8 cellular contexts compared by ENCODE assay signal in genomic region chr19:52048604-52049493, GRCh38. TPM values are rescaled to one million over a fixed set of nuclear protein-coding genes. Genes with fewer than 3 reads are reported as not detected.
A peak's percentile ranks its signal among the peaks of the same experiment; 100 is the strongest.
DNase-seq lines count a peak whose midpoint lies in the region; ATAC-seq and TF ChIP-seq lines count a peak whose summit lies in the region.

Gene ZNF432, minus strand, starts transcription at chr19:52048838. Its CDS starts 1,970 bp downstream, at chr19:52046868.

- H3K4me1 Mint-ChIP-seq in nephron: peaks cover 6% of the 10 kb centered on the region

- H3K9me3 Mint-ChIP-seq in nephron: peaks cover 62% of the 10 kb centered on the region

- TF ChIP-seq CTCF in RWPE1 (conservative IDR thresholded peaks at IDR 0.05; ENCODE audit: low read depth) (no peak), fibroblast of the aortic adventitia (IDR thresholded peaks at IDR 0.05; ENCODE audit: insufficient read depth, low read length) (no peak), nephron (IDR thresholded peaks at IDR 0.05; ENCODE audit: unreplicated experiment in 3 of 3) (no peak)

- peak within 1 kb of the TSS; percentile 93 to 97 (median 94) for H3K4me3 Mint-ChIP-seq in nephron

- peak within 1 kb of the TSS; percentile 88 for H3K27ac ChIP-seq in KOPT-K1 (ENCODE audit: low read depth, low read length, poor library complexity, severe bottlenecking)
- peak within 1 kb of the TSS; percentile 86 for H3K27ac ChIP-seq in RWPE1

- ATAC-seq in GM21723 (IDR thresholded peaks at IDR 0.05; ENCODE audit: unreplicated experiment): peak; percentile 78
- ATAC-seq in stimulated activated naive CD8-positive, alpha-beta T cell treated with anti-CD3 and anti-CD28 coated beads, Interleukin-15, Interleukin-2, amounts not matched to agents 100 U/mL and 50 U/mL, for 24 hours: peak; percentile 89

- H3K27ac Mint-ChIP-seq in nephron: peak within 1 kb of the TSS; percentile 99

- no peaks in the 10 kb centered on the region for H3K27me3 Mint-ChIP-seq in nephron (ENCODE audit: low read depth)

- H3K4me3 ChIP-seq in fibroblast of the aortic adventitia (ENCODE audit: low read depth, low read length): peak within 1 kb of the TSS; percentile 85

- H3K36me3 Mint-ChIP-seq in nephron (ENCODE audit: low read depth): peaks cover 93% of the 10 kb centered on the region

- POLR2A ChIA-PET in RWPE1 (lab: Yijun Ruan, JAX; ENCODE audit: low non-redundant PET): no interaction called here

- H3K9me3 ChIP-seq in KOPT-K1 (ENCODE audit: insufficient read depth, low read length, poor library complexity, severe bottlenecking): peaks cover 55% of the 10 kb centered on the region

- CTCF ChIA-PET in RWPE1 (lab: Yijun Ruan, JAX): interaction anchor here (1.0 kb wide), 1 partner anchor 189 kb away, joined by 3 read pairs; no protein-coding TSS in a partner anchor

- peaks cover 33% of the 10 kb centered on the region for H3K36me3 ChIP-seq in KOPT-K1 (ENCODE audit: insufficient read depth, low read length)

- DNase-seq in DMS53 (lab: John Stamatoyannopoulos, UW): peak; percentile 96
- DNase-seq in RWPE1 (ENCODE audit: low spot score): peak; percentile 70
- peak; percentile 93 for DNase-seq in activated effector memory CD4-positive, alpha-beta T cell treated with anti-CD3 and anti-CD28 coated beads, Interleukin-2, amount 50 U/mL, for 16 hours
- peak; percentile 93 for DNase-seq in fibroblast of the aortic adventitia (ENCODE audit: low read depth)
- peak; percentile 81 for DNase-seq in stimulated activated naive CD8-positive, alpha-beta T cell treated with anti-CD3 and anti-CD28 coated beads, Interleukin-15, Interleukin-2, amounts not matched to agents 100 U/mL and 50 U/mL, for 24 hours

RNA-seq across cellular contexts. Expression of gene ZNF432, which starts in this region (rescaled TPM):
- 7.9 and 9.7 TPM in 2 replicates for total RNA-seq in fibroblast of the aortic adventitia (ENCODE audit: low replicate concordance)

Comparison
In these comparisons a context has a peak if more than half of its experiments do, and no peak if none do; other contexts are left out.
1. Peak in every context shown above with its lines: DNase-seq, ATAC-seq, H3K4me3 ChIP-seq and H3K27ac ChIP-seq.